In genomic region chr9:124292696-124293593, GRCh38 we compare ENCODE assay signal across 10 cellular contexts. TPM values are rescaled to one million over a fixed set of nuclear protein-coding genes. Genes with fewer than 3 reads are reported as not detected.
DNase-seq lines count a peak whose midpoint lies in the region; ATAC-seq, FAIRE-seq and TF ChIP-seq lines count a peak whose summit lies in the region.
"Had no signal": no experiment of that assay in that cellular context is flagged by ENCODE, and none has a peak within 500 bp of the region (broad histone marks: within the 10 kb centered on the region; RNA-seq: fewer than 3 reads in every experiment).

No MANE protein-coding gene starts in this region.

- 67 to 75% methylated on average over 10 to 11 of the region's 12 CpGs for WGBS in esophagus squamous epithelium, 2 donors

- no peak for TF ChIP-seq CTCF in activated B cell treated with CpG ODN at 0.5 μM for 24 hours (IDR thresholded peaks at IDR 0.05)
- no peak for TF ChIP-seq CTCF in esophagus squamous epithelium (IDR thresholded peaks at IDR 0.05)

- peaks cover 24% of the 10 kb centered on the region for H3K36me3 Mint-ChIP-seq in activated B cell treated with CpG ODN at 0.5 μM for 24 hours (ENCODE audit: low read depth)
- H3K36me3 Mint-ChIP-seq in stimulated activated memory B cell treated with anti-CD40 and anti-IgM and Interleukin-4, amounts not matched to agents 10 μg/mL and 1 μg/mL and 100 μg/mL, for 72 hours: peaks cover 44% of the 10 kb centered on the region

- DNase-seq in GM19239 (ENCODE audit: insufficient read length, low spot score) (no peak), activated B cell treated with CpG ODN at 0.5 μM for 24 hours (no peak), esophagus squamous epithelium (lab: John Stamatoyannopoulos, UW) (no peak), NCI-H2029 treated with DMSO at 0.1 percent for 48 hours (lab: John Stamatoyannopoulos, UW) (no peak)
- DNase-seq: activated naive CD4-positive, alpha-beta T cell; cerebellar nuclear complex; MG63 had no signal

- no peaks in the 10 kb centered on the region for H3K27me3 ChIP-seq in esophagus squamous epithelium
- H3K27me3 ChIP-seq: MG63 had no signal

- ATAC-seq in activated B cell treated with CpG ODN at 0.5 μM for 24 hours (ENCODE audit: low read depth) (no peak), HG03342 (IDR thresholded peaks at IDR 0.05; ENCODE audit: unreplicated experiment) (no peak), HG03432 (IDR thresholded peaks at IDR 0.05; ENCODE audit: unreplicated experiment) (no peak)
- ATAC-seq in stimulated activated memory B cell treated with anti-CD40 and anti-IgM and Interleukin-4, amounts not matched to agents 10 μg/mL and 1 μg/mL and 100 μg/mL, for 72 hours: no peak

- no peaks in the 10 kb centered on the region for H3K9me3 ChIP-seq in esophagus squamous epithelium
- H3K9me3 ChIP-seq: MG63 had no signal

- peaks cover 7 to 87% (median 51%) of the 10 kb centered on the region in 3 donors for H3K4me1 ChIP-seq in esophagus squamous epithelium

- FAIRE-seq in GM19239 (lab: Jason Lieb, UNC): peak; percentile 39

- peak overlapping the region; percentile 85 for H3K27ac Mint-ChIP-seq in activated B cell treated with CpG ODN at 0.5 μM for 24 hours
- peak overlapping the region; percentile 98 for H3K27ac Mint-ChIP-seq in stimulated activated memory B cell treated with anti-CD40 and anti-IgM and Interleukin-4, amounts not matched to agents 10 μg/mL and 1 μg/mL and 100 μg/mL, for 72 hours

- POLR2A ChIA-PET in activated B cell treated with CpG ODN at 0.5 μM for 24 hours (lab: Charles Lee): interaction anchor here (0.9 to 4.8 kb wide), 5 partner anchors 28 to 166 kb away, joined by 3 to 37 read pairs (median 3); partner anchors contain the start of gene NEK6

- H3K4me1 Mint-ChIP-seq in activated B cell treated with CpG ODN at 0.5 μM for 24 hours: peaks cover 94% of the 10 kb centered on the region
- H3K4me1 Mint-ChIP-seq in stimulated activated memory B cell treated with anti-CD40 and anti-IgM and Interleukin-4, amounts not matched to agents 10 μg/mL and 1 μg/mL and 100 μg/mL, for 72 hours: peaks cover 98% of the 10 kb centered on the region

- H3K27me3 Mint-ChIP-seq in activated B cell treated with CpG ODN at 0.5 μM for 24 hours: no peaks in the 10 kb centered on the region
- H3K27me3 Mint-ChIP-seq in stimulated activated memory B cell treated with anti-CD40 and anti-IgM and Interleukin-4, amounts not matched to agents 10 μg/mL and 1 μg/mL and 100 μg/mL, for 72 hours: no peaks in the 10 kb centered on the region

- peak overlapping the region; percentile 63 for H3K4me3 Mint-ChIP-seq in activated B cell treated with CpG ODN at 0.5 μM for 24 hours
- H3K4me3 Mint-ChIP-seq in stimulated activated memory B cell treated with anti-CD40 and anti-IgM and Interleukin-4, amounts not matched to agents 10 μg/mL and 1 μg/mL and 100 μg/mL, for 72 hours: peak overlapping the region; percentile 76

- intact Hi-C loops in activated B cell treated with CpG ODN at 0.5 μM for 24 hours (cut with micrococcal nuclease) (loop anchor here (5.0 to 10.0 kb wide), 2 partner anchors 124 to 288 kb away; partner anchors contain the start of gene PSMB7), esophagus squamous epithelium (cut with DNase I) (no loop called here)

- peak overlapping the region; percentile 3 to 46 (median 34) for H3K27ac ChIP-seq in esophagus squamous epithelium

- no peaks in the 10 kb centered on the region for H3K9me3 Mint-ChIP-seq in activated B cell treated with CpG ODN at 0.5 μM for 24 hours
- H3K9me3 Mint-ChIP-seq in stimulated activated memory B cell treated with anti-CD40 and anti-IgM and Interleukin-4, amounts not matched to agents 10 μg/mL and 1 μg/mL and 100 μg/mL, for 72 hours: no peaks in the 10 kb centered on the region

- CTCF ChIA-PET in activated B cell treated with CpG ODN at 0.5 μM for 24 hours (lab: Charles Lee): interaction anchor here (5.7 kb wide), 1 partner anchor 166 kb away, joined by 45 read pairs; no protein-coding TSS in a partner anchor

- no peaks in the 10 kb centered on the region for H3K36me3 ChIP-seq in esophagus squamous epithelium

- TF ChIP-seq POLR2A in esophagus squamous epithelium (IDR thresholded peaks at IDR 0.05): no peak

- no peak overlapping the region for H3K4me3 ChIP-seq in esophagus squamous epithelium
- H3K4me3 ChIP-seq: MG63 had no signal

RNA-seq across cellular contexts. Expression of gene NEK6, which starts 35.2 kb away (rescaled TPM):
- total RNA-seq in activated B cell treated with CpG ODN at 0.5 μM for 24 hours (110 and 115 TPM in 2 replicates), esophagus squamous epithelium (10 to 100 TPM in 2 of 4 donors, 1 to 10 TPM in 2; 2.0 to 15.3 (median 7.3) TPM)
